Comparison of ENCODE assay signal across 1 cellular context in genomic region chr4:85708468-85708867, GRCh38.
TF ChIP-seq lines count a peak whose summit lies in the region.

No MANE protein-coding gene starts in this region.

TF ChIP-seq in H1, 55 proteins besides CTCF, POLR2A, EP300 and RAD21 (continued from another document):
- no peak for TF ChIP-seq SAP30 (IDR thresholded peaks at IDR 0.05; ENCODE audit: insufficient read depth, insufficient replicate concordance, low read length)
- no peak for TF ChIP-seq SIN3A (conservative IDR thresholded peaks at IDR 0.05 in 1 of 2, IDR thresholded peaks at IDR 0.05 in 1 of 2; ENCODE audit: low read depth in 1 of 2, low read length in 2 of 2)
- no peak for TF ChIP-seq CHD7 (IDR thresholded peaks at IDR 0.05; ENCODE audit: insufficient replicate concordance, low read length)
